ENCODE assay signal across 20 cellular contexts in genomic region chr1:206944703-206945102, GRCh38. TPM values are rescaled to one million over a fixed set of nuclear protein-coding genes. Genes with fewer than 3 reads are reported as not detected.
A peak's percentile ranks its signal among the peaks of the same experiment; 100 is the strongest.
DNase-seq lines count a peak whose midpoint lies in the region; ATAC-seq and TF ChIP-seq lines count a peak whose summit lies in the region.
"Had no signal": no experiment of that assay in that cellular context is flagged by ENCODE, and none has a peak within 500 bp of the region (broad histone marks: within the 10 kb centered on the region; RNA-seq: fewer than 3 reads in every experiment).

No MANE protein-coding gene starts in this region.

- H3K9me3 ChIP-seq in duodenal mucosa (ENCODE audit: control insufficient read depth in 1 of 2, low read length in 2 of 2) = no peaks in the 10 kb centered on the region
- no peaks in the 10 kb centered on the region for H3K9me3 ChIP-seq in mucosa of stomach (ENCODE audit: control insufficient read depth, low read length)
- H3K9me3 ChIP-seq in gastrocnemius medialis = no peaks in the 10 kb centered on the region

- peaks cover 92% of the 10 kb centered on the region for H3K4me1 Mint-ChIP-seq in Calu3 (ENCODE audit: low read depth, unreplicated experiment)
- H3K4me1 Mint-ChIP-seq in stimulated activated effector memory CD8-positive, alpha-beta T cell treated with anti-CD3 and anti-CD28 coated beads, Interleukin-12 subunit alpha, Interleukin-12 subunit beta, amount 100 ng/mL, for 72 hours = peaks cover 30% of the 10 kb centered on the region
- H3K4me1 Mint-ChIP-seq: CD4-positive, alpha-beta memory T cell had no signal

- no TSS peak for BruUV-seq in Calu3 (replicated peaks; lab: Mats Ljungman, UMichigan)

- peak overlapping the region; percentile 58 for H3K27ac Mint-ChIP-seq in Calu3 (ENCODE audit: unreplicated experiment)
- H3K27ac Mint-ChIP-seq in stimulated activated effector memory CD8-positive, alpha-beta T cell treated with anti-CD3 and anti-CD28 coated beads, Interleukin-12 subunit alpha, Interleukin-12 subunit beta, amount 100 ng/mL, for 72 hours = no peak overlapping the region

- ATAC-seq in stimulated activated effector memory CD8-positive, alpha-beta T cell treated with anti-CD3 and anti-CD28 coated beads, Interleukin-12 subunit alpha, Interleukin-12 subunit beta, amount 100 ng/mL, for 72 hours = peak; percentile 90
- ATAC-seq in gastrocnemius medialis (no peak), GM21717 (IDR thresholded peaks at IDR 0.05; ENCODE audit: unreplicated experiment) (no peak)
- ATAC-seq: A549 had no signal

- CTCF ChIA-PET in Calu3 (lab: Charles Lee) = no interaction called here

- peak overlapping the region; percentile 74 to 94 for H3K9ac ChIP-seq in duodenal mucosa (ENCODE audit: low read depth in 1 of 2, low read length in 2 of 2)
- peak overlapping the region; percentile 86 for H3K9ac ChIP-seq in mucosa of stomach (ENCODE audit: low read length)

- H3K27me3 ChIP-seq in duodenal mucosa (ENCODE audit: control insufficient read depth in 1 of 2, insufficient read depth in 2 of 2, low read length in 2 of 2) (peaks cover 0 to 6% of the 10 kb centered on the region in 2 donors), mucosa of stomach (ENCODE audit: control insufficient read depth, insufficient read depth, low read length) (no peaks in the 10 kb centered on the region), gastrocnemius medialis (peaks cover 0 to 2% (median 0%) of the 10 kb centered on the region in 3 donors)

- peak overlapping the region; percentile 81 to 85 for H3K4me3 ChIP-seq in duodenal mucosa (ENCODE audit: low read depth in 1 of 2, low read length in 2 of 2)
- H3K4me3 ChIP-seq in mucosa of stomach (ENCODE audit: low read length) = peak overlapping the region; percentile 61
- H3K4me3 ChIP-seq in gastrocnemius medialis = no peak overlapping the region
- H3K4me3 ChIP-seq: A549 had no signal

- H3K9me3 Mint-ChIP-seq in Calu3 (ENCODE audit: low read depth, unreplicated experiment) = no peaks in the 10 kb centered on the region
- H3K9me3 Mint-ChIP-seq in stimulated activated effector memory CD8-positive, alpha-beta T cell treated with anti-CD3 and anti-CD28 coated beads, Interleukin-12 subunit alpha, Interleukin-12 subunit beta, amount 100 ng/mL, for 72 hours = no peaks in the 10 kb centered on the region
- H3K9me3 Mint-ChIP-seq: CD4-positive, alpha-beta memory T cell had no signal

- in situ Hi-C loops in gastrocnemius medialis (cut with MboI; ENCODE audit: low sequenced_read_pairs in 4 of 4) = no loop called here

- H3K36me3 ChIP-seq in duodenal mucosa (ENCODE audit: control insufficient read depth in 1 of 2, insufficient read depth in 2 of 2, low read length in 2 of 2) = peaks cover 28 to 31% of the 10 kb centered on the region in 2 donors
- no peaks in the 10 kb centered on the region for H3K36me3 ChIP-seq in mucosa of stomach (ENCODE audit: control insufficient read depth, insufficient read depth, low read length)
- no peaks in the 10 kb centered on the region for H3K36me3 ChIP-seq in gastrocnemius medialis

- peaks cover 37% of the 10 kb centered on the region for H3K36me3 Mint-ChIP-seq in Calu3 (ENCODE audit: insufficient read depth, unreplicated experiment)
- H3K36me3 Mint-ChIP-seq in stimulated activated effector memory CD8-positive, alpha-beta T cell treated with anti-CD3 and anti-CD28 coated beads, Interleukin-12 subunit alpha, Interleukin-12 subunit beta, amount 100 ng/mL, for 72 hours = no peaks in the 10 kb centered on the region
- H3K36me3 Mint-ChIP-seq: CD4-positive, alpha-beta memory T cell had no signal

- H3K4me1 ChIP-seq in duodenal mucosa (ENCODE audit: control insufficient read depth in 1 of 2, insufficient read depth in 2 of 2, low read length in 2 of 2) = peaks cover 53 to 54% of the 10 kb centered on the region in 2 donors
- H3K4me1 ChIP-seq in mucosa of stomach (ENCODE audit: control insufficient read depth, insufficient read depth, low read length) = peaks cover 70% of the 10 kb centered on the region
- no peaks in the 10 kb centered on the region for H3K4me1 ChIP-seq in gastrocnemius medialis

- peak overlapping the region; percentile 61 for H3K4me3 Mint-ChIP-seq in Calu3 (ENCODE audit: low read depth, unreplicated experiment)
- H3K4me3 Mint-ChIP-seq in stimulated activated effector memory CD8-positive, alpha-beta T cell treated with anti-CD3 and anti-CD28 coated beads, Interleukin-12 subunit alpha, Interleukin-12 subunit beta, amount 100 ng/mL, for 72 hours = no peak overlapping the region
- H3K4me3 Mint-ChIP-seq: CD4-positive, alpha-beta memory T cell had no signal

- TF ChIP-seq POLR2A in gastrocnemius medialis (IDR thresholded peaks at IDR 0.05) = no peak

- intact Hi-C loops in Calu3 (cut with micrococcal nuclease; ENCODE audit: unreplicated experiment) = no loop called here
- intact Hi-C loops in gastrocnemius medialis (cut with DNase I; ENCODE audit: low total_unique reads) = no loop called here

- no peaks in the 10 kb centered on the region for H3K27me3 Mint-ChIP-seq in Calu3 (ENCODE audit: unreplicated experiment)

- no peak for TF ChIP-seq CTCF in Calu3 (IDR thresholded peaks at IDR 0.05; ENCODE audit: unreplicated experiment)
- TF ChIP-seq CTCF in gastrocnemius medialis (IDR thresholded peaks at IDR 0.05 in 4 of 5, conservative IDR thresholded peaks at IDR 0.05 in 1 of 5) = no peak

- DNase-seq in Calu3 = no peak
- DNase-seq in stimulated activated effector memory CD8-positive, alpha-beta T cell treated with anti-CD3 and anti-CD28 coated beads, Interleukin-12 subunit alpha, Interleukin-12 subunit beta, amount 100 ng/mL, for 72 hours (ENCODE audit: low spot score in 2 of 2) = no peak
- DNase-seq in retina = no peak
- no peak for DNase-seq in gastrocnemius medialis
- no peak for DNase-seq in T1000 (lab: John Stamatoyannopoulos, UW)
- DNase-seq: DMS79, NCI-H1417, NCI-H187, NCI-H2107, NCI-H510A, NCI-H774, RPMI8226, SHP77 treated with DMSO at 0.1 percent for 48 hours had no signal

- peak overlapping the region; percentile 74 for H3K27ac ChIP-seq in duodenal mucosa (ENCODE audit: low read depth, low read length)
- H3K27ac ChIP-seq in gastrocnemius medialis = no peak overlapping the region
- H3K27ac ChIP-seq: A549 had no signal

RNA-seq across cellular contexts. Expression of gene PIGR, which starts 1.6 kb away (rescaled TPM):
- total RNA-seq in Calu3 (2022) = 250 and 367 TPM in 2 replicates
- 10 to 100 TPM in 1 of 4 donors, under 1 TPM in 2, not detected in 1; 0.10 to 28.4 (median 0.11) TPM for total RNA-seq in gastrocnemius medialis
- total RNA-seq: CD4-positive, alpha-beta memory T cell; H4; M059J had no signal

RNA-seq across cellular contexts. Expression of gene FCMR, which starts 23.0 kb away (rescaled TPM):
- total RNA-seq in Calu3 (2022) (0.86 and 1.1 TPM in 2 replicates), gastrocnemius medialis (10 to 100 TPM in 1 of 4 donors, 1 to 10 TPM in 3; 2.1 to 10.2 (median 4.7) TPM)

RNA-seq across cellular contexts. Expression of gene FCAMR, which starts 25.6 kb away (rescaled TPM):
- total RNA-seq in Calu3 (2022) (not detected in 2 replicates), gastrocnemius medialis (not detected)
- total RNA-seq: CD4-positive, alpha-beta memory T cell; H4; M059J had no signal

RNA-seq across cellular contexts. Expression of gene IL24, which starts 47.5 kb away (rescaled TPM):
- not detected in 2 replicates for total RNA-seq in Calu3 (2022)
- total RNA-seq in gastrocnemius medialis = not detected
- total RNA-seq: CD4-positive, alpha-beta memory T cell had no signal

Comparison
In these comparisons a context has a peak if more than half of its experiments do, and no peak if none do; other contexts are left out.
1. H3K4me3 ChIP-seq: peak in duodenal mucosa (2 of 2) and mucosa of stomach (single experiment); none in gastrocnemius medialis (0 of 4).